In the genomic region with DNA sequence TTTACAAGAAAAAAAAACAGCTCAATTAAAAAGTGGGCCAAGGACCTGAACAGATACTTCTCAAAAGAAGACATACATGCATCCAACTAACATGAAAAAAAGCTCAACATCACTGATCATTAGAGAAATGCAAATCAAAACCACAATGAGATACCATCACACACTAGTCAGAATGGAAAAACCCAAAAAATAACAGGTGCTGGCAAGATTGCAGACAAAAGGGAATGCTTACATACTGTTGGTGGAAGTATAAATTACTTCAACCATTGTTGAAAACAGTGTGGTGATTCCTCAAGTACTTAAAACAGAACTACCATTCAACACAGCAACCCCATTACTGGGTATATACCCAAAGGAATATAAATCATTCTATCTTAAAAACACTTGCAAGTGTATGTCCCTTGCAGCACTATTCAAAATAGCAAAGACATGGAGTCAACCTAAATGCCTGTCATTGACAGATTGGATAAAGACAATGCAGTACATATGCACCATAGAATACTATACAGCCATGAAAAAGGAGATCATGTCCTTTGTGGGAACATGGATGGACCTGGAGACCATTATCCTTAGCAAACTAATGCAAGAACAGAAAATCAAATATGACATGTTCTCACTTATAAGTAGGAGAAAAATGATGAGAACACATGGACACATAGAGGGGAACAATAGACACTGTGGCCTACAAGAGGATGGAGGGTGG, we compare ENCODE assay signal across 1 cellular context.
A peak's percentile ranks its signal among the peaks of the same experiment; 100 is the strongest.
TF ChIP-seq lines count a peak whose summit lies in the region.

No MANE protein-coding gene starts in this region.

TF ChIP-seq in K562, 482 proteins besides CTCF, POLR2A, EP300 and RAD21 (continued from another document):
- TF ChIP-seq NFE2 (IDR thresholded peaks at IDR 0.05; ENCODE audit: low read depth) = no peak
- TF ChIP-seq FOXA1 (IDR thresholded peaks at IDR 0.05; ENCODE audit: borderline replicate concordance) = no peak
- TF ChIP-seq ZNF551 (CRISPR knock-in tag; IDR thresholded peaks at IDR 0.05) = no peak
- peak; percentile 89 for TF ChIP-seq BCOR (IDR thresholded peaks at IDR 0.05)
- TF ChIP-seq XRCC3 (IDR thresholded peaks at IDR 0.05) = no peak
- no peak for TF ChIP-seq ELK1 (CRISPR knock-in tag; IDR thresholded peaks at IDR 0.05)
- peak; percentile 68; the same call in 1 of the 2 replicates for TF ChIP-seq CHAMP1 (IDR thresholded peaks at IDR 0.05)
- TF ChIP-seq ETS2 (tag; IDR thresholded peaks at IDR 0.05; ENCODE audit: borderline replicate concordance, poor library complexity, severe bottlenecking) = no peak
